In the genomic region with DNA sequence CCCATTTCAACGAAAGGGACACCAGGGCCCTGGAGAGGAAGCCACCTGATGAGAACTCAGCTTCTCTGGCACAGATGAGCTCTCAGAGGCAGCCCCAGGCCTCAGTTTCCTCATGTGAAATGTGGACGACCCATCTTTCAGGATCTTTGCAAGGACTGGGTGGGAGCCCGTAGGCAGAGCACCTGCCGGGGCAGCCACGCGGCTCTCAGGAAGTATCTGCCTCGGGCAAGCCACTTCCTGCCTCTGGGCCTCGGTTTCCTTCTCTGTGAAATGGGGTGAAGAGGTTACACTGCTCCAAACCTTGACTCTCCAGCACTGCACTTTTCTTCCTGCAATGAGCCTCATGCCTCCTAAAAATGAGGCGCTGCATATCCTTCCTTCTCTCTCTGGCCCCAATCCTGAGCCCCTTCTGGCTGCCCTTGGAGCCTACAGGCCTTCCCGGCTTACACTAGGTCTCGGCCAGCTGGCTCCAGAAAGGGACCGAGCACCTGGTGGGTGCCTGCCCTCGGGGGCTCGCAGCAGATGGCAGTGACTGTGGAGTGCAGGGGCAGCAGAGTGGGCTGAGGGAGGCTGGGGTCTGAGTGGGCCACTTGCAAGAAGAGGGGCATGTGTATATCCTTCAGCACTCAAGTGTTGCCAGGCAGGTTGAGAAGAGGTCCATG, we compare ENCODE assay signal across 16 cellular contexts. TPM values are rescaled to one million over a fixed set of nuclear protein-coding genes. Genes with fewer than 3 reads are reported as not detected.
DNase-seq lines count a peak whose midpoint lies in the region; ATAC-seq and TF ChIP-seq lines count a peak whose summit lies in the region.
"Had no signal": no experiment of that assay in that cellular context is flagged by ENCODE, and none has a peak within 500 bp of the region (broad histone marks: within the 10 kb centered on the region; RNA-seq: fewer than 3 reads in every experiment).

No MANE protein-coding gene starts in this region.

- no peak overlapping the region for H3K56ac ChIP-seq in H9 (ENCODE audit: insufficient read length, low read depth, low read length)

- H4K91ac ChIP-seq in H9 (ENCODE audit: insufficient read length, low read depth, low read length): no peak overlapping the region

- no peak overlapping the region for H2AFZ ChIP-seq in H9 (ENCODE audit: low read length)

- H3K27ac ChIP-seq in CD8-positive, alpha-beta memory T cell (ENCODE audit: low read depth, low read length): peak overlapping the region; percentile 47
- H3K27ac ChIP-seq in H9 (ENCODE audit: insufficient read length, low read depth, low read length): no peak overlapping the region
- H3K27ac ChIP-seq: brain microvascular endothelial cell, epithelial cell of prostate had no signal

- POLR2A ChIA-PET in CD8-positive, alpha-beta memory T cell (lab: Charles Lee): interaction anchor here (6.5 kb wide), 1 partner anchor 13 kb away, joined by 42 read pairs; no protein-coding TSS in a partner anchor

- H2BK15ac ChIP-seq in H9 (ENCODE audit: low read depth, low read length): no peak overlapping the region

- ATAC-seq in natural killer cell treated with Interleukin-12 subunit alpha and Interleukin-12 subunit beta and Interleukin-15 and Interleukin-18, amount 100 ng/mL, for 72 hours: no peak
- no peak for ATAC-seq in HG02610 (IDR thresholded peaks at IDR 0.05; ENCODE audit: unreplicated experiment)

- no peak overlapping the region for H3K23ac ChIP-seq in H9 (ENCODE audit: insufficient read length, low read depth, low read length)

- peak in 4 of 5 donors; percentile 31 to 70 (median 44) for DNase-seq in CD8-positive, alpha-beta memory T cell
- DNase-seq in KG1 (lab: John Stamatoyannopoulos, UW) (peak; percentile 21), H9 (no peak), mesothelial cell of epicardium (ENCODE audit: low spot score in 2 of 2, unreplicated experiment in 2 of 2) (no peak), HK-2 (ENCODE audit: unreplicated experiment) (no peak)
- no peak for DNase-seq in natural killer cell treated with Interleukin-12 subunit alpha and Interleukin-12 subunit beta and Interleukin-15 and Interleukin-18, amount 100 ng/mL, for 72 hours (ENCODE audit: low spot score)
- DNase-seq: activated CD4-positive, alpha-beta T cell treated with anti-CD3 and anti-CD28 coated beads, Interleukin-2, amount 50 U/mL, for 48 hours; brain microvascular endothelial cell; DMS153; NCI-H1092; NCI-H526; small intestine had no signal

- peak overlapping the region; percentile 44 for H3K4me3 ChIP-seq in CD8-positive, alpha-beta memory T cell (ENCODE audit: low read length)
- H3K4me3 ChIP-seq: mucosa of descending colon had no signal

- no peak overlapping the region for H4K5ac ChIP-seq in H9 (ENCODE audit: insufficient read length, low read depth, low read length)

- H2BK120ac ChIP-seq in H9 (ENCODE audit: low read depth, low read length, poor library complexity, severe bottlenecking): no peak overlapping the region

- no peak overlapping the region for H3T11ph ChIP-seq in H9 (ENCODE audit: low read length)

- H2BK5ac ChIP-seq in H9 (ENCODE audit: insufficient read length, low read length): no peak overlapping the region

- H3K9ac ChIP-seq in H9 (ENCODE audit: extremely low read depth, insufficient read length, low read length): no peak overlapping the region

- H3K23me2 ChIP-seq in H9 (ENCODE audit: insufficient read length, low read depth, low read length, poor library complexity, severe bottlenecking): peaks cover 3% of the 10 kb centered on the region

- no peak overlapping the region for H2AK5ac ChIP-seq in H9 (ENCODE audit: insufficient read length, low read length)

- peak overlapping the region; percentile 92 to 99 (median 96) for H3K27ac Mint-ChIP-seq in CD8-positive, alpha-beta memory T cell
- H3K27ac Mint-ChIP-seq in activated naive CD8-positive, alpha-beta T cell: peak overlapping the region; percentile 61
- H3K27ac Mint-ChIP-seq in natural killer cell treated with Interleukin-12 subunit alpha and Interleukin-12 subunit beta and Interleukin-15 and Interleukin-18, amount 100 ng/mL, for 72 hours: peak overlapping the region; percentile 91 to 94
- H3K27ac Mint-ChIP-seq in H9 (no peak overlapping the region; a peak in 1 of 7 replicates), mesothelial cell of epicardium (no peak overlapping the region)

- no peak overlapping the region for H3K18ac ChIP-seq in H9 (ENCODE audit: insufficient read length, low read depth, low read length)

- H3K4me3 Mint-ChIP-seq in CD8-positive, alpha-beta memory T cell: peak overlapping the region; percentile 77 to 98 (median 93)
- H3K4me3 Mint-ChIP-seq in activated naive CD8-positive, alpha-beta T cell: peak overlapping the region; percentile 93
- peak overlapping the region; percentile 94 for H3K4me3 Mint-ChIP-seq in natural killer cell treated with Interleukin-12 subunit alpha and Interleukin-12 subunit beta and Interleukin-15 and Interleukin-18, amount 100 ng/mL, for 72 hours
- H3K4me3 Mint-ChIP-seq in H9 (no peak overlapping the region; a peak in 1 of 5 replicates), mesothelial cell of epicardium (no peak overlapping the region)

- no CpG with 5 or more reads among the region's 14 CpGs for WGBS in H9 (ENCODE audit: extremely low coverage, insufficient read length, low lambda C conversion rate)

- H3K36me3 Mint-ChIP-seq in CD8-positive, alpha-beta memory T cell: peaks cover 0 to 5% (median 0%) of the 10 kb centered on the region in 3 donors
- no peaks in the 10 kb centered on the region for H3K36me3 Mint-ChIP-seq in activated naive CD8-positive, alpha-beta T cell
- no peaks in the 10 kb centered on the region for H3K36me3 Mint-ChIP-seq in natural killer cell treated with Interleukin-12 subunit alpha and Interleukin-12 subunit beta and Interleukin-15 and Interleukin-18, amount 100 ng/mL, for 72 hours
- peaks cover 0 to 5% (median 0%) of the 10 kb centered on the region in 3 experiments; a peak in 1 of 7 replicates for H3K36me3 Mint-ChIP-seq in H9 (ENCODE audit: insufficient read depth in 1 of 3, low read depth in 3 of 3)
- no peaks in the 10 kb centered on the region for H3K36me3 Mint-ChIP-seq in mesothelial cell of epicardium

- no peak overlapping the region for H2BK20ac ChIP-seq in H9 (ENCODE audit: low read depth, low read length, poor library complexity, severe bottlenecking)

- CTCF ChIA-PET in CD8-positive, alpha-beta memory T cell (lab: Charles Lee): interaction anchor here (0.9 to 1.8 kb wide), 5 partner anchors 12 to 150 kb away, joined by 3 to 13 read pairs (median 5); a partner anchor contains a TSS

- peaks cover 61 to 87% (median 62%) of the 10 kb centered on the region in 3 donors for H3K4me1 Mint-ChIP-seq in CD8-positive, alpha-beta memory T cell
- H3K4me1 Mint-ChIP-seq in activated naive CD8-positive, alpha-beta T cell (ENCODE audit: low read depth): peaks cover 49% of the 10 kb centered on the region
- H3K4me1 Mint-ChIP-seq in natural killer cell treated with Interleukin-12 subunit alpha and Interleukin-12 subunit beta and Interleukin-15 and Interleukin-18, amount 100 ng/mL, for 72 hours (ENCODE audit: low read depth in 2 of 2): peaks cover 42 to 51% of the 10 kb centered on the region in 2 donors
- H3K4me1 Mint-ChIP-seq in H9 (peaks cover 44 to 60% of the 10 kb centered on the region in 2 experiments), mesothelial cell of epicardium (peaks cover 51% of the 10 kb centered on the region)

- H4K20me1 ChIP-seq in H9 (ENCODE audit: control insufficient read depth, insufficient read depth, insufficient read length): no peaks in the 10 kb centered on the region

- H3K4me2 ChIP-seq in H9 (ENCODE audit: insufficient read depth, insufficient read length, low read length): no peak overlapping the region

- no peak overlapping the region; the same call in 1 of the 2 replicates for H3K14ac ChIP-seq in H9 (ENCODE audit: insufficient read depth, low read length)

- H3K27me3 ChIP-seq in CD8-positive, alpha-beta memory T cell (ENCODE audit: insufficient read depth, low read length, poor library complexity, severe bottlenecking): peaks cover 4% of the 10 kb centered on the region
- no peaks in the 10 kb centered on the region; the same call in 1 of the 2 replicates for H3K27me3 ChIP-seq in H9 (ENCODE audit: insufficient read depth, low read length)
- H3K27me3 ChIP-seq: brain microvascular endothelial cell had no signal

- no peak overlapping the region for H4K8ac ChIP-seq in H9 (replicated peaks; ENCODE audit: insufficient read length, low read depth, low read length)

- no peaks in the 10 kb centered on the region for H3K79me1 ChIP-seq in H9 (ENCODE audit: insufficient read depth, low read depth, low read length, poor library complexity, severe bottlenecking)

- H2BK12ac ChIP-seq in H9 (ENCODE audit: insufficient read length, low read depth, low read length): no peak overlapping the region

- H3K9me3 Mint-ChIP-seq in CD8-positive, alpha-beta memory T cell: no peaks in the 10 kb centered on the region
- no peaks in the 10 kb centered on the region for H3K9me3 Mint-ChIP-seq in activated naive CD8-positive, alpha-beta T cell (ENCODE audit: low read depth)
- H3K9me3 Mint-ChIP-seq in natural killer cell treated with Interleukin-12 subunit alpha and Interleukin-12 subunit beta and Interleukin-15 and Interleukin-18, amount 100 ng/mL, for 72 hours: no peaks in the 10 kb centered on the region
- H3K9me3 Mint-ChIP-seq in H9 (no peaks in the 10 kb centered on the region; a peak in 2 of 5 replicates), mesothelial cell of epicardium (no peaks in the 10 kb centered on the region)

- peaks cover 59% of the 10 kb centered on the region for H3K4me1 ChIP-seq in CD8-positive, alpha-beta memory T cell (ENCODE audit: insufficient read depth, low read length)
- peaks cover 8% of the 10 kb centered on the region; the same call in 1 of the 2 replicates for H3K4me1 ChIP-seq in H9 (ENCODE audit: insufficient read depth, low read length)

- H3K4ac ChIP-seq in H9 (ENCODE audit: low read depth, low read length): no peak overlapping the region

- no peaks in the 10 kb centered on the region for H3K79me2 ChIP-seq in H9 (ENCODE audit: insufficient read depth, low read length)

- no peaks in the 10 kb centered on the region for H3K9me3 ChIP-seq in CD8-positive, alpha-beta memory T cell (ENCODE audit: low read length)
- no peaks in the 10 kb centered on the region for H3K9me3 ChIP-seq in H9 (ENCODE audit: control insufficient read depth, low read depth, low read length)
- H3K9me3 ChIP-seq: mucosa of descending colon had no signal

- H3K27me3 Mint-ChIP-seq in CD8-positive, alpha-beta memory T cell: peaks cover 0 to 2% of the 10 kb centered on the region in 2 donors
- H3K27me3 Mint-ChIP-seq in activated naive CD8-positive, alpha-beta T cell: no peaks in the 10 kb centered on the region
- H3K27me3 Mint-ChIP-seq in natural killer cell treated with Interleukin-12 subunit alpha and Interleukin-12 subunit beta and Interleukin-15 and Interleukin-18, amount 100 ng/mL, for 72 hours: no peaks in the 10 kb centered on the region
- H3K27me3 Mint-ChIP-seq in H9 (ENCODE audit: low read depth): peaks cover 46% of the 10 kb centered on the region
- no peaks in the 10 kb centered on the region for H3K27me3 Mint-ChIP-seq in mesothelial cell of epicardium (ENCODE audit: low read depth)

- H3K36me3 ChIP-seq in CD8-positive, alpha-beta memory T cell (ENCODE audit: insufficient read depth, low read length): no peaks in the 10 kb centered on the region

- TF ChIP-seq CTCF in H9 (conservative IDR thresholded peaks at IDR 0.05) (no peak), mesothelial cell of epicardium (IDR thresholded peaks at IDR 0.05; ENCODE audit: unreplicated experiment) (no peak)

RNA-seq across cellular contexts. Expression of a gene that starts 3.5 kb away (rescaled TPM):
- total RNA-seq in CD8-positive, alpha-beta memory T cell: 100 to 1,000 TPM; 111 to 131 TPM
- 108 TPM for polyA plus RNA-seq in CD8-positive, alpha-beta memory T cell
- total RNA-seq in natural killer cell treated with Interleukin-12 subunit alpha and Interleukin-12 subunit beta and Interleukin-15 and Interleukin-18, amount 100 ng/mL, for 72 hours: 100 to 1,000 TPM; 112 to 271 TPM
- total RNA-seq in H9 (2021) (46.1 and 50.0 TPM in 2 replicates), mesothelial cell of epicardium (120 to 123 TPM (median 121 TPM) in 3 replicates)

RNA-seq across cellular contexts. Expression of a gene that starts 15.3 kb away (rescaled TPM):
- 10 to 100 TPM; 18.2 to 20.3 TPM for total RNA-seq in CD8-positive, alpha-beta memory T cell
- polyA plus RNA-seq in CD8-positive, alpha-beta memory T cell: 33.2 TPM
- total RNA-seq in natural killer cell treated with Interleukin-12 subunit alpha and Interleukin-12 subunit beta and Interleukin-15 and Interleukin-18, amount 100 ng/mL, for 72 hours: 10 to 100 TPM; 19.0 to 25.6 TPM
- total RNA-seq in H9 (2021) (241 and 255 TPM in 2 replicates), mesothelial cell of epicardium (795 to 833 TPM (median 826 TPM) in 3 replicates)

RNA-seq across cellular contexts. Expression of a gene that starts 25.2 kb away (rescaled TPM):
- total RNA-seq in CD8-positive, alpha-beta memory T cell: under 1 TPM; 0.26 to 0.31 TPM
- polyA plus RNA-seq in CD8-positive, alpha-beta memory T cell: not detected
- not detected for total RNA-seq in natural killer cell treated with Interleukin-12 subunit alpha and Interleukin-12 subunit beta and Interleukin-15 and Interleukin-18, amount 100 ng/mL, for 72 hours
- total RNA-seq in H9 (2021) (0.18 TPM in 1 of 2 replicates, not detected in the other), mesothelial cell of epicardium (0.18 to 0.29 TPM in 2 of 3 replicates, not detected in the other)

RNA-seq across cellular contexts. Expression of a gene that starts 36.7 kb away (rescaled TPM):
- under 1 TPM; 0.28 to 0.29 TPM for total RNA-seq in CD8-positive, alpha-beta memory T cell
- not detected for polyA plus RNA-seq in CD8-positive, alpha-beta memory T cell
- under 1 TPM in 1 of 2 donors, not detected in 1; 0.71 TPM for total RNA-seq in natural killer cell treated with Interleukin-12 subunit alpha and Interleukin-12 subunit beta and Interleukin-15 and Interleukin-18, amount 100 ng/mL, for 72 hours
- total RNA-seq in H9 (2021): 5.7 and 7.0 TPM in 2 replicates
- 3.2 to 4.7 TPM (median 3.9 TPM) in 3 replicates for total RNA-seq in mesothelial cell of epicardium

Comparison
In these comparisons a context has a peak if more than half of its experiments do, and no peak if none do; other contexts are left out.
1. DNase-seq: peak in CD8-positive, alpha-beta memory T cell (4 of 5) and KG1 (single experiment); none in natural killer cell treated with Interleukin-12 subunit alpha and Interleukin-12 subunit beta and Interleukin-15 and Interleukin-18, amount 100 ng/mL, for 72 hours (single experiment), H9 (single experiment), mesothelial cell of epicardium (0 of 2) and HK-2 (single experiment).
2. H3K27ac Mint-ChIP-seq: peak in CD8-positive, alpha-beta memory T cell (8 of 8), activated naive CD8-positive, alpha-beta T cell (single experiment) and natural killer cell treated with Interleukin-12 subunit alpha and Interleukin-12 subunit beta and Interleukin-15 and Interleukin-18, amount 100 ng/mL, for 72 hours (2 of 2); none in H9 (0 of 3) and mesothelial cell of epicardium (single experiment).
3. H3K4me3 Mint-ChIP-seq: peak in CD8-positive, alpha-beta memory T cell (7 of 7), activated naive CD8-positive, alpha-beta T cell (single experiment) and natural killer cell treated with Interleukin-12 subunit alpha and Interleukin-12 subunit beta and Interleukin-15 and Interleukin-18, amount 100 ng/mL, for 72 hours (single experiment); none in H9 (0 of 2) and mesothelial cell of epicardium (single experiment).